ENCODE assay signal across 8 cellular contexts in genomic region chr19:43983544-43983911, GRCh38. TPM values are rescaled to one million over a fixed set of nuclear protein-coding genes. Genes with fewer than 3 reads are reported as not detected.
DNase-seq lines count a peak whose midpoint lies in the region; ATAC-seq and TF ChIP-seq lines count a peak whose summit lies in the region.

No MANE protein-coding gene starts in this region.

- peak overlapping the region; percentile 72 to 86 (median 78) for H3K4me2 ChIP-seq in BLaER1 treated with 17β-estradiol and CSF1 and Interleukin-3, amounts not matched to agents 10 nM and 100 nM

- H3K27me3 Mint-ChIP-seq in HFFc6 (ENCODE audit: insufficient read depth): no peaks in the 10 kb centered on the region; the same call in 1 of the 2 replicates
- no peaks in the 10 kb centered on the region for H3K27me3 Mint-ChIP-seq in naive thymus-derived CD8-positive, alpha-beta T cell

- peaks cover 12% of the 10 kb centered on the region for H3K36me3 Mint-ChIP-seq in HFFc6 (ENCODE audit: low read depth)
- H3K36me3 Mint-ChIP-seq in naive thymus-derived CD8-positive, alpha-beta T cell: peaks cover 14 to 22% (median 14%) of the 10 kb centered on the region in 3 donors

- H3K4me1 Mint-ChIP-seq in HFFc6 (ENCODE audit: low read depth): peaks cover 10% of the 10 kb centered on the region
- H3K4me1 Mint-ChIP-seq in naive thymus-derived CD8-positive, alpha-beta T cell: peaks cover 5 to 24% (median 16%) of the 10 kb centered on the region in 4 donors

- no peaks in the 10 kb centered on the region for H3K27me3 ChIP-seq in BLaER1 treated with 17β-estradiol and CSF1 and Interleukin-3, amounts not matched to agents 10 nM and 100 nM
- H3K27me3 ChIP-seq in ascending aorta: no peaks in the 10 kb centered on the region

- POLR2A ChIA-PET in naive thymus-derived CD8-positive, alpha-beta T cell (lab: Charles Lee): no interaction called here

- peak overlapping the region; percentile 20; the same call in 1 of the 2 replicates for H3K27ac Mint-ChIP-seq in HFFc6
- peak overlapping the region in 9 of 10 donors; percentile 43 to 97 (median 93) for H3K27ac Mint-ChIP-seq in naive thymus-derived CD8-positive, alpha-beta T cell

- H3K9ac ChIP-seq in BLaER1 treated with 17β-estradiol and CSF1 and Interleukin-3, amounts not matched to agents 10 nM and 100 nM: peak overlapping the region in 9 of 11 experiments; percentile 62 to 78 (median 67); a peak in 17 of 22 replicates

- intact Hi-C loops in ascending aorta (cut with DNase I): loop anchor here (5.0 to 10.0 kb wide), 3 partner anchors 46 to 321 kb away; partner anchors contain the start of genes ZNF225, ZNF235 and ZNF45

- peak overlapping the region; percentile 59 to 73 (median 68) for H3K4me3 ChIP-seq in BLaER1 treated with 17β-estradiol and CSF1 and Interleukin-3, amounts not matched to agents 10 nM and 100 nM
- peak overlapping the region; percentile 74 for H3K4me3 ChIP-seq in ascending aorta

- H4K20me1 ChIP-seq in BLaER1 treated with 17β-estradiol and CSF1 and Interleukin-3, amounts not matched to agents 10 nM and 100 nM: no peaks in the 10 kb centered on the region

- no peak for TF ChIP-seq CTCF in HFFc6 (IDR thresholded peaks at IDR 0.05)
- TF ChIP-seq CTCF in ascending aorta (IDR thresholded peaks at IDR 0.05): no peak

- H3K27ac ChIP-seq in BLaER1 treated with 17β-estradiol and CSF1 and Interleukin-3, amounts not matched to agents 10 nM and 100 nM: peak overlapping the region in 4 of 11 experiments; percentile 20 to 64 (median 38); a peak in 2 of 22 replicates
- H3K27ac ChIP-seq in ascending aorta: peak overlapping the region in 1 of 2 donors; percentile 81

- DNase-seq in HFFc6 (no peak), ascending aorta (ENCODE audit: low spot score in 2 of 2) (no peak), retina (no peak), SIG-M5 (lab: John Stamatoyannopoulos, UW) (no peak)
- no peak for DNase-seq in naive thymus-derived CD8-positive, alpha-beta T cell
- DNase-seq in activated CD4-positive, alpha-beta T cell treated with anti-CD3 and anti-CD28 coated beads, Interleukin-2, amount 50 U/mL, for 48 hours: no peak

- peaks cover 3 to 18% (median 8%) of the 10 kb centered on the region in 10 experiments; a peak in 14 of 20 replicates for H3K4me1 ChIP-seq in BLaER1 treated with 17β-estradiol and CSF1 and Interleukin-3, amounts not matched to agents 10 nM and 100 nM
- H3K4me1 ChIP-seq in ascending aorta: peaks cover 0 to 4% of the 10 kb centered on the region in 2 donors

- peak; percentile 6 to 34 for ATAC-seq in naive thymus-derived CD8-positive, alpha-beta T cell
- no peak for ATAC-seq in HG03045 (IDR thresholded peaks at IDR 0.05; ENCODE audit: unreplicated experiment)

- peaks cover 0 to 8% (median 0%) of the 10 kb centered on the region in 11 experiments; a peak in 6 of 22 replicates for H3K36me3 ChIP-seq in BLaER1 treated with 17β-estradiol and CSF1 and Interleukin-3, amounts not matched to agents 10 nM and 100 nM
- peaks cover 3 to 5% of the 10 kb centered on the region in 2 donors for H3K36me3 ChIP-seq in ascending aorta

- 0 out of 2 replicates have a peak, but pooled peaks cover under 1% of the 10 kb centered on the region for H3K9me3 Mint-ChIP-seq in HFFc6
- peaks cover 0 to 16% (median 6%) of the 10 kb centered on the region in 9 donors for H3K9me3 Mint-ChIP-seq in naive thymus-derived CD8-positive, alpha-beta T cell

- H3K9me3 ChIP-seq in BLaER1 treated with 17β-estradiol and CSF1 and Interleukin-3, amounts not matched to agents 10 nM and 100 nM (replicated peaks in 1 of 11): peaks cover 0 to 33% (median 10%) of the 10 kb centered on the region in 11 experiments; a peak in 11 of 22 replicates
- H3K9me3 ChIP-seq in ascending aorta: peaks cover 19 to 54% of the 10 kb centered on the region in 2 donors

- H3K4me3 Mint-ChIP-seq in HFFc6: peak overlapping the region; percentile 97
- peak overlapping the region; percentile 78 to 99 (median 96) for H3K4me3 Mint-ChIP-seq in naive thymus-derived CD8-positive, alpha-beta T cell

RNA-seq across cellular contexts. Expression of gene ZNF155, which starts 0.5 kb away (rescaled TPM):
- 1 to 10 TPM; 5.7 to 6.7 (median 6.4) TPM for total RNA-seq in HFFc6 (2021; fragmentation: NEBNext Ultra II Directional; extraction: Animal tissue kit (Norgen Biotek cat#: 25700))
- not detected for total RNA-seq in ascending aorta
- 10 to 100 TPM; 13.2 to 13.7 TPM for total RNA-seq in naive thymus-derived CD8-positive, alpha-beta T cell
- 1 to 10 TPM in 2 of 3 donors, under 1 TPM in 1; 0.58 to 2.3 (median 2.3) TPM for polyA plus RNA-seq in naive thymus-derived CD8-positive, alpha-beta T cell

RNA-seq across cellular contexts. Expression of gene ZNF230, which starts 19.2 kb away (rescaled TPM):
- 1 to 10 TPM; 1.3 to 2.6 (median 2.0) TPM for total RNA-seq in HFFc6 (2021; fragmentation: NEBNext Ultra II Directional; extraction: Animal tissue kit (Norgen Biotek cat#: 25700))
- total RNA-seq in ascending aorta: 0.32 TPM
- 10 to 100 TPM in 1 of 2 experiments, 1 to 10 TPM in 1; 9.9 to 12.0 TPM for total RNA-seq in naive thymus-derived CD8-positive, alpha-beta T cell
- polyA plus RNA-seq in naive thymus-derived CD8-positive, alpha-beta T cell: 1 to 10 TPM; 1.9 to 2.5 (median 2.1) TPM

RNA-seq across cellular contexts. Expression of gene ZNF221, which starts 32.5 kb away (rescaled TPM):
- 1 to 10 TPM; 3.6 to 4.3 (median 4.1) TPM for total RNA-seq in HFFc6 (2021; fragmentation: NEBNext Ultra II Directional; extraction: Animal tissue kit (Norgen Biotek cat#: 25700))
- 2.6 TPM for total RNA-seq in ascending aorta
- total RNA-seq in naive thymus-derived CD8-positive, alpha-beta T cell: 1 to 10 TPM; 4.5 to 5.6 TPM
- polyA plus RNA-seq in naive thymus-derived CD8-positive, alpha-beta T cell: 1 to 10 TPM in 1 of 3 donors, not detected in 2; 1.6 TPM

RNA-seq across cellular contexts. Expression of gene ZNF222, which starts 41.7 kb away (rescaled TPM):
- 1 to 10 TPM; 2.4 to 5.1 (median 3.6) TPM for total RNA-seq in HFFc6 (2021; fragmentation: NEBNext Ultra II Directional; extraction: Animal tissue kit (Norgen Biotek cat#: 25700))
- 0.43 TPM for total RNA-seq in ascending aorta
- total RNA-seq in naive thymus-derived CD8-positive, alpha-beta T cell: 1 to 10 TPM; 7.8 to 9.2 TPM
- polyA plus RNA-seq in naive thymus-derived CD8-positive, alpha-beta T cell: 1 to 10 TPM in 2 of 3 donors, under 1 TPM in 1; 0.99 to 3.9 (median 1.9) TPM

RNA-seq across cellular contexts. Expression of gene ZNF45, which starts 48.4 kb away (rescaled TPM):
- 10 to 100 TPM in 3 of 6 experiments, 1 to 10 TPM in 3; 8.4 to 12.3 (median 10.2) TPM for total RNA-seq in HFFc6 (2021; fragmentation: NEBNext Ultra II Directional; extraction: Animal tissue kit (Norgen Biotek cat#: 25700))
- 6.5 TPM for total RNA-seq in ascending aorta
- 10 to 100 TPM; 23.2 to 27.9 TPM for total RNA-seq in naive thymus-derived CD8-positive, alpha-beta T cell
- polyA plus RNA-seq in naive thymus-derived CD8-positive, alpha-beta T cell: 10 to 100 TPM in 2 of 3 donors, 1 to 10 TPM in 1; 6.3 to 16.6 (median 11.1) TPM
